ENCODE assay signal across 9 cellular contexts in genomic region chr4:168848977-168849687, GRCh38.
DNase-seq lines count a peak whose midpoint lies in the region; ATAC-seq, FAIRE-seq and TF ChIP-seq lines count a peak whose summit lies in the region.
"Had no signal": no experiment of that assay in that cellular context is flagged by ENCODE, and none has a peak within 500 bp of the region (broad histone marks: within the 10 kb centered on the region; RNA-seq: fewer than 3 reads in every experiment).

No MANE protein-coding gene starts in this region.

- no peak overlapping the region for H2AK5ac ChIP-seq in neuronal stem cell (ENCODE audit: low read depth, low read length)

- no peak for ATAC-seq in HG02571 (IDR thresholded peaks at IDR 0.05; ENCODE audit: unreplicated experiment)

- no peak overlapping the region for H3K4me3 ChIP-seq in BLaER1 treated with 17β-estradiol and CSF1 and Interleukin-3, amounts not matched to agents 10 nM and 100 nM
- H3K4me3 ChIP-seq in Peyer's patch (peak overlapping the region in 1 of 4 donors; percentile 2), fibroblast of lung (replicated peaks in 1 of 4; ENCODE audit: control extremely low read depth in 1 of 4, insufficient read depth in 1 of 4, low read depth in 3 of 4, low read length in 4 of 4) (peak overlapping the region in 3 of 4 experiments; percentile 23 to 41 (median 33)), neuronal stem cell (ENCODE audit: low read length in 2 of 2) (no peak overlapping the region), ovary (no peak overlapping the region)

- TF ChIP-seq POLR2A in Peyer's patch (IDR thresholded peaks at IDR 0.05) (no peak), ovary (IDR thresholded peaks at IDR 0.05) (no peak), H54 (IDR thresholded peaks at IDR 0.05; ENCODE audit: low read depth, low read length) (no peak)

- H4K20me1 ChIP-seq in BLaER1 treated with 17β-estradiol and CSF1 and Interleukin-3, amounts not matched to agents 10 nM and 100 nM, result no peaks in the 10 kb centered on the region
- H4K20me1 ChIP-seq in fibroblast of lung (ENCODE audit: control insufficient read depth, extremely low read depth, insufficient read depth, low read length), result no peaks in the 10 kb centered on the region

- H2BK15ac ChIP-seq in neuronal stem cell (ENCODE audit: low read length), result no peak overlapping the region

- no peak overlapping the region for H3K23ac ChIP-seq in neuronal stem cell (ENCODE audit: low read depth, low read length, poor library complexity)

- no peak for FAIRE-seq in H54 (lab: Jason Lieb, UNC)

- H3K9me3 ChIP-seq in BLaER1 treated with 17β-estradiol and CSF1 and Interleukin-3, amounts not matched to agents 10 nM and 100 nM (replicated peaks in 1 of 11), result no peaks in the 10 kb centered on the region
- H3K9me3 ChIP-seq in Peyer's patch (no peaks in the 10 kb centered on the region), fibroblast of lung (ENCODE audit: control insufficient read depth, insufficient read depth, low read depth, low read length) (no peaks in the 10 kb centered on the region), neuronal stem cell (replicated peaks in 1 of 2; ENCODE audit: control insufficient read depth in 2 of 2, insufficient read depth in 1 of 2, low read depth in 1 of 2, low read length in 2 of 2) (no peaks in the 10 kb centered on the region), ovary (no peaks in the 10 kb centered on the region)

- no peak overlapping the region for H3K18ac ChIP-seq in neuronal stem cell (ENCODE audit: low read length)

- H3K27ac ChIP-seq in BLaER1 treated with 17β-estradiol and CSF1 and Interleukin-3, amounts not matched to agents 10 nM and 100 nM, result peak overlapping the region in 1 of 11 experiments; percentile 69; a peak in 1 of 22 replicates
- H3K27ac ChIP-seq in Peyer's patch, result peak overlapping the region in 3 of 4 donors; percentile 8 to 74 (median 71)
- H3K27ac ChIP-seq in fibroblast of lung (ENCODE audit: insufficient read depth, low read length), result peak overlapping the region; percentile 83
- H3K27ac ChIP-seq in neuronal stem cell (replicated peaks; ENCODE audit: low read length), result no peak overlapping the region
- H3K27ac ChIP-seq in ovary, result peak overlapping the region in 1 of 2 donors; percentile 56

- no peak overlapping the region for H3K4ac ChIP-seq in neuronal stem cell (ENCODE audit: low read length)

- H3K79me1 ChIP-seq in neuronal stem cell (ENCODE audit: low read depth, low read length), result peaks cover 2% of the 10 kb centered on the region

- H2BK5ac ChIP-seq in neuronal stem cell (ENCODE audit: low read length), result no peak overlapping the region

- H2BK120ac ChIP-seq in neuronal stem cell (ENCODE audit: low read depth, low read length), result no peak overlapping the region

- H3K79me2 ChIP-seq in fibroblast of lung (ENCODE audit: control insufficient read depth, insufficient read depth, low read length), result peaks cover 70% of the 10 kb centered on the region

- H2AFZ ChIP-seq in fibroblast of lung (ENCODE audit: low read length), result no peak overlapping the region
- H2AFZ ChIP-seq in neuronal stem cell (ENCODE audit: low read length), result peak overlapping the region; percentile 34

- H3K4me2 ChIP-seq in BLaER1 treated with 17β-estradiol and CSF1 and Interleukin-3, amounts not matched to agents 10 nM and 100 nM, result peak overlapping the region; percentile 36 to 76 (median 60)
- peak overlapping the region; percentile 89 for H3K4me2 ChIP-seq in fibroblast of lung (ENCODE audit: extremely low read depth, insufficient read depth, low read length)
- no peak overlapping the region for H3K4me2 ChIP-seq in neuronal stem cell (ENCODE audit: insufficient read depth, low read length, poor library complexity, severe bottlenecking)

- no peak overlapping the region for H2BK12ac ChIP-seq in neuronal stem cell (ENCODE audit: low read length)

- intact Hi-C loops in ovary (cut with DNase I), result no loop called here

- no peak overlapping the region for H3K14ac ChIP-seq in neuronal stem cell (ENCODE audit: low read length)

- no peaks in the 10 kb centered on the region for H3K27me3 ChIP-seq in BLaER1 treated with 17β-estradiol and CSF1 and Interleukin-3, amounts not matched to agents 10 nM and 100 nM
- H3K27me3 ChIP-seq in Peyer's patch (no peaks in the 10 kb centered on the region), fibroblast of lung (ENCODE audit: control insufficient read depth, insufficient read depth, low read length) (no peaks in the 10 kb centered on the region), neuronal stem cell (ENCODE audit: control insufficient read depth in 3 of 3, insufficient read depth in 3 of 3, low read depth in 1 of 3, low read length in 3 of 3) (no peaks in the 10 kb centered on the region), ovary (no peaks in the 10 kb centered on the region)

- TF ChIP-seq EP300 in ovary (IDR thresholded peaks at IDR 0.05), result no peak

- H4K91ac ChIP-seq in neuronal stem cell (ENCODE audit: low read depth, low read length, poor library complexity), result no peak overlapping the region

- no peak overlapping the region for H4K8ac ChIP-seq in neuronal stem cell (ENCODE audit: low read depth, low read length)

- no peak for TF ChIP-seq CTCF in Peyer's patch (IDR thresholded peaks at IDR 0.05)
- no peak for TF ChIP-seq CTCF in fibroblast of lung (conservative IDR thresholded peaks at IDR 0.05 in 1 of 2, IDR thresholded peaks at IDR 0.05 in 1 of 2; ENCODE audit: low read depth in 1 of 2, low read length in 2 of 2)
- TF ChIP-seq CTCF in ovary (IDR thresholded peaks at IDR 0.05), result no peak

- H3K9ac ChIP-seq in BLaER1 treated with 17β-estradiol and CSF1 and Interleukin-3, amounts not matched to agents 10 nM and 100 nM, result peak overlapping the region in 1 of 11 experiments; percentile 3; a peak in 1 of 22 replicates
- H3K9ac ChIP-seq in fibroblast of lung (ENCODE audit: insufficient read depth, low read length) (no peak overlapping the region), neuronal stem cell (ENCODE audit: low read depth, low read length, poor library complexity) (no peak overlapping the region)

- no CpG with 5 or more reads among the region's 11 CpGs for WGBS in neuronal stem cell (ENCODE audit: extremely low coverage in 2 of 2, insufficient read length in 2 of 2, insufficient replicate concordance in 1 of 2), 2 donors
- WGBS in ovary, 3 donors, result 4 to 6% (median 4%) methylated on average over 11 of the region's 11 CpGs

- peaks cover 22 to 39% (median 28%) of the 10 kb centered on the region in 10 experiments for H3K4me1 ChIP-seq in BLaER1 treated with 17β-estradiol and CSF1 and Interleukin-3, amounts not matched to agents 10 nM and 100 nM
- H3K4me1 ChIP-seq in Peyer's patch, result peaks cover 0 to 35% (median 0%) of the 10 kb centered on the region in 4 donors
- H3K4me1 ChIP-seq in fibroblast of lung (ENCODE audit: control insufficient read depth, extremely low read depth, insufficient read depth, low read length), result peaks cover 11% of the 10 kb centered on the region
- peaks cover 14 to 16% of the 10 kb centered on the region in 2 donors for H3K4me1 ChIP-seq in neuronal stem cell (ENCODE audit: control insufficient read depth in 2 of 2, insufficient read depth in 1 of 2, low read depth in 1 of 2, low read length in 2 of 2)
- H3K4me1 ChIP-seq in ovary (ENCODE audit: insufficient read depth), result peaks cover 17% of the 10 kb centered on the region

- no peak for DNase-seq in Peyer's patch
- DNase-seq in fibroblast of lung (ENCODE audit: low read depth in 2 of 2), result peak in 1 of 2 donors; percentile 71
- no peak for DNase-seq in neuronal stem cell (ENCODE audit: low spot score)
- no peak for DNase-seq in ovary
- no peak for DNase-seq in activated naive CD4-positive, alpha-beta T cell (lab: John Stamatoyannopoulos, UW)
- no peak for DNase-seq in H54 (ENCODE audit: insufficient read length, low spot score)
- DNase-seq: activated CD4-positive, alpha-beta memory T cell treated with anti-CD3 and anti-CD28 coated beads, Interleukin-2, amount 10 ng/mL, durations not matched to agents 7 days and 5 days had no signal

- no peaks in the 10 kb centered on the region for H3K36me3 ChIP-seq in BLaER1 treated with 17β-estradiol and CSF1 and Interleukin-3, amounts not matched to agents 10 nM and 100 nM
- H3K36me3 ChIP-seq in Peyer's patch, result peaks cover 0 to 3% (median 0%) of the 10 kb centered on the region in 3 donors
- peaks cover 2% of the 10 kb centered on the region for H3K36me3 ChIP-seq in fibroblast of lung (ENCODE audit: control insufficient read depth, insufficient read depth, low read length)
- peaks cover 12 to 30% of the 10 kb centered on the region in 2 donors for H3K36me3 ChIP-seq in neuronal stem cell (replicated peaks in 1 of 2; ENCODE audit: control insufficient read depth in 2 of 2, insufficient read depth in 2 of 2, low read length in 2 of 2)
- H3K36me3 ChIP-seq in ovary, result no peaks in the 10 kb centered on the region

Comparison
In these comparisons a context has a peak if more than half of its experiments do, and no peak if none do; other contexts are left out.
1. H3K4me3 ChIP-seq: peak in fibroblast of lung (3 of 4); none in BLaER1 treated with 17β-estradiol and CSF1 and Interleukin-3, amounts not matched to agents 10 nM and 100 nM (0 of 10), neuronal stem cell (0 of 2) and ovary (single experiment).